In the genomic region with DNA sequence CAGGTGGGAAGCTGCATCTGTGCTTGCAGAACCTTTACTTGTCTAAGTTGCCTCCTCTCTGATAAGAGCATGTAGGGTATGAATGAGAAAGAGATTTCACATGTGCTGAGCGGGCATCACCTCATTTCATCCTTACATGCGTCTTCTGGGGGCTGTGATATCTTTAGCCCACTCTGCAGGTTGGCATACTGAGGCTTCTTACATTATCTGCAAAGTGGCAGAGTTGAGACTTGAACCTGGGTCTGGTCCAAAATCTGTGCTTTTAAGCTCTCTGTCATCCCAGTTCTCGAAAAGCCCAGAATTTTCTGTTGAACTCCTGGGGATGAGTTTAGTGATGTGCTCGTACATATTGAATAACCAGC, we compare ENCODE assay signal across 1 cellular context.
TF ChIP-seq lines count a peak whose summit lies in the region.

No MANE protein-coding gene starts in this region.

TF ChIP-seq in HepG2, 621 proteins besides CTCF, POLR2A, EP300 and RAD21 (continued from another document):
- no peak for TF ChIP-seq CHCHD3 (CRISPR knock-in tag; IDR thresholded peaks at IDR 0.05)
- TF ChIP-seq ZNF652 (CRISPR knock-in tag; IDR thresholded peaks at IDR 0.05; ENCODE audit: borderline replicate concordance, low read depth) = no peak
- TF ChIP-seq SPEN (CRISPR knock-in tag; IDR thresholded peaks at IDR 0.05; ENCODE audit: low read depth) = no peak
- TF ChIP-seq CCAR2 (optimal IDR thresholded peaks at IDR 0.05; ENCODE audit: low read depth, low read length) = no peak
- TF ChIP-seq, protein P1, sequence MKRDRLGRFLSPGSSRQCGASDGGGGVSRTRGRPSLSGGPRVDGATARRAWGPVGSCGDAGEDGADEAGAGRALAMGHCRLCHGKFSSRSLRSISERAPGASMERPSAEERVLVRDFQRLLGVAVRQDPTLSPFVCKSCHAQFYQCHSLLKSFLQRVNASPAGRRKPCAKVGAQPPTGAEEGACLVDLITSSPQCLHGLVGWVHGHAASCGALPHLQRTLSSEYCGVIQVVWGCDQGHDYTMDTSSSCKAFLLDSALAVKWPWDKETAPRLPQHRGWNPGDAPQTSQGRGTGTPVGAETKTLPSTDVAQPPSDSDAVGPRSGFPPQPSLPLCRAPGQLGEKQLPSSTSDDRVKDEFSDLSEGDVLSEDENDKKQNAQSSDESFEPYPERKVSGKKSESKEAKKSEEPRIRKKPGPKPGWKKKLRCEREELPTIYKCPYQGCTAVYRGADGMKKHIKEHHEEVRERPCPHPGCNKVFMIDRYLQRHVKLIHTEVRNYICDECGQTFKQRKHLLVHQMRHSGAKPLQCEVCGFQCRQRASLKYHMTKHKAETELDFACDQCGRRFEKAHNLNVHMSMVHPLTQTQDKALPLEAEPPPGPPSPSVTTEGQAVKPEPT (CRISPR knock-in tag; IDR thresholded peaks at IDR 0.05; ENCODE audit: low read depth) = no peak
- TF ChIP-seq NONO (IDR thresholded peaks at IDR 0.05) = no peak
- TF ChIP-seq NONO (CRISPR knock-in tag; conservative IDR thresholded peaks at IDR 0.05) = no peak
- TF ChIP-seq ZBTB7A (CRISPR knock-in tag; IDR thresholded peaks at IDR 0.05) = no peak
- no peak for TF ChIP-seq KDM6A (CRISPR knock-in tag; IDR thresholded peaks at IDR 0.05; ENCODE audit: low read depth)
- TF ChIP-seq MTF2 (CRISPR knock-in tag; IDR thresholded peaks at IDR 0.05; ENCODE audit: borderline replicate concordance) = 0 out of 2 replicates have a peak, but pooled peaks have one; percentile 8
- TF ChIP-seq KLF11 (CRISPR knock-in tag; IDR thresholded peaks at IDR 0.05) = peak; percentile 15; the same call in 1 of the 2 replicates
- TF ChIP-seq, protein P2, sequence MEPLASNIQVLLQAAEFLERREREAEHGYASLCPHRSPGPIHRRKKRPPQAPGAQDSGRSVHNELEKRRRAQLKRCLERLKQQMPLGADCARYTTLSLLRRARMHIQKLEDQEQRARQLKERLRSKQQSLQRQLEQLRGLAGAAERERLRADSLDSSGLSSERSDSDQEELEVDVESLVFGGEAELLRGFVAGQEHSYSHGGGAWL (CRISPR knock-in tag; IDR thresholded peaks at IDR 0.05) = no peak; the same call in 1 of the 2 replicates
- TF ChIP-seq ZFP62 (CRISPR knock-in tag; IDR thresholded peaks at IDR 0.05) = peak; percentile 20; the same call in 1 of the 2 replicates
- TF ChIP-seq KLF16 (CRISPR knock-in tag; IDR thresholded peaks at IDR 0.05) = 0 out of 4 replicates have a peak, but pooled peaks of 1 of the 2 experiments have one; percentile 1
- peak; percentile 87; the same call in 1 of the 2 replicates for TF ChIP-seq ADNP (CRISPR knock-in tag; IDR thresholded peaks at IDR 0.05)
- no peak for TF ChIP-seq CEBPB (IDR thresholded peaks at IDR 0.05; ENCODE audit: borderline replicate concordance, low read depth, low read length)
- TF ChIP-seq ZNF780A (CRISPR knock-in tag; IDR thresholded peaks at IDR 0.05) = no peak
- no peak for TF ChIP-seq STAG1 (CRISPR knock-in tag; IDR thresholded peaks at IDR 0.05)
